In the genomic region with DNA sequence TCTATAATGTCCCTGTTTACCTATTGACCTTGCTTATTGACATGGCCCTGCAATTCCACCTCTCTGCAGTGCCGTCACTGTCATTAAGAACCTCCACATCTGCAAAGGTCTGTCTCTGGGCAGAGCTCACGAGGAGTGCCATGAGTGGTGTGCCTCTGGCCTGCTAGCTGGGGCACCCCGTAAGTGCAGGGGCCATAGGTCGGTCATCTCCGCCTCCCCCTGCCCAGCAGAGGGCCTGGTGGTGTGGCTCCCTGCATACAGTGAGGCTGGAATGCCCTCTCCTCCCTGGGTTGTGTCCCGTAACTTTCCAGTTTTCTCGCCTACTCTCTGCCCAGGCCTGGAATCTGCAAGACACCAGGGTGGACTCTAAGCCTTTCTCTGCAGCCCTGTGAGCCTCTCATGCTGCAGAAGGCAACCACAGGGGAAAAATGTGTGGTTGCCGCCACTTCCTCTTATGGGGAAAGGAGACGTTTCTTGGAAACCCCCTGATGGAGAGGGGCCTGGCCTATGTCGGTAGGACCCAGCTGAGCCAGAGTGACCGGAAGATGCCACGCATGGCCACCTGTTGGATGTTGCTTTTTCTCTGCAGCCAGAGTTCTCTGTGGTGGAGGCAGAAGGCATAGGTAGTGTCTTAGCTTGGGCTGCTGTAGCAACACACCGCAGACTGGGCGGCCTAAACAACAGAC, we compare ENCODE assay signal across 8 cellular contexts. TPM values are rescaled to one million over a fixed set of nuclear protein-coding genes. Genes with fewer than 3 reads are reported as not detected.
DNase-seq lines count a peak whose midpoint lies in the region; ATAC-seq and TF ChIP-seq lines count a peak whose summit lies in the region.

No MANE protein-coding gene starts in this region.

- ATAC-seq in GM19452 (IDR thresholded peaks at IDR 0.05; ENCODE audit: unreplicated experiment), result peak; percentile 64
- ATAC-seq in HG03378 (IDR thresholded peaks at IDR 0.05; ENCODE audit: unreplicated experiment), result peak; percentile 67

- H3K9me3 Mint-ChIP-seq in activated CD4-positive, alpha-beta memory T cell treated with anti-CD3 and anti-CD28 coated beads for 36 hours, result no peaks in the 10 kb centered on the region

- H3K27ac ChIP-seq in neutrophil, result peak overlapping the region; percentile 93

- peaks cover 96 to 97% of the 10 kb centered on the region in 2 experiments for H3K4me1 ChIP-seq in neutrophil (ENCODE audit: control insufficient read depth in 1 of 2, insufficient read depth in 1 of 2, low read depth in 1 of 2, low read length in 1 of 2)

- H3K27me3 ChIP-seq in neutrophil, result no peaks in the 10 kb centered on the region

- POLR2A ChIA-PET in activated CD4-positive, alpha-beta memory T cell treated with anti-CD3 and anti-CD28 coated beads for 36 hours (lab: Charles Lee), result interaction anchor here (0.8 to 9.6 kb wide), 5 partner anchors 13 to 61 kb away, joined by 6 to 123 read pairs (median 16); partner anchors contain the start of genes CYLD and NOD2

- TF ChIP-seq CTCF in neutrophil (IDR thresholded peaks at IDR 0.05), result peak; percentile 35

- intact Hi-C loops in activated CD4-positive, alpha-beta memory T cell treated with anti-CD3 and anti-CD28 coated beads for 36 hours (cut with micrococcal nuclease), result loop anchor here (1.0 to 5.0 kb wide), 5 partner anchors 12 to 532 kb away; partner anchors contain the start of gene TENT4B

- H3K9me3 ChIP-seq in neutrophil, result no peaks in the 10 kb centered on the region

- H3K36me3 ChIP-seq in neutrophil, result peaks cover 9% of the 10 kb centered on the region

- H3K36me3 Mint-ChIP-seq in activated CD4-positive, alpha-beta memory T cell treated with anti-CD3 and anti-CD28 coated beads for 36 hours, result peaks cover 12% of the 10 kb centered on the region

- peak; percentile 68 for DNase-seq in GDM1 (lab: John Stamatoyannopoulos, UW)
- DNase-seq in activated CD4-positive, alpha-beta memory T cell treated with anti-CD3 and anti-CD28 coated beads for 36 hours, result peak; percentile 82
- no peak for DNase-seq in iPS-NIHi11 (ENCODE audit: low spot score)
- no peak for DNase-seq in DMS 273 (lab: John Stamatoyannopoulos, UW; ENCODE audit: unreplicated experiment)
- no peak for DNase-seq in NCI-H526 (lab: John Stamatoyannopoulos, UW)

- peak overlapping the region; percentile 43 for H3K4me3 Mint-ChIP-seq in activated CD4-positive, alpha-beta memory T cell treated with anti-CD3 and anti-CD28 coated beads for 36 hours

- H3K27ac Mint-ChIP-seq in activated CD4-positive, alpha-beta memory T cell treated with anti-CD3 and anti-CD28 coated beads for 36 hours, result peak overlapping the region; percentile 90

- H3K4me3 ChIP-seq in neutrophil (ENCODE audit: low read depth in 1 of 2, low read length in 1 of 2), result peak overlapping the region; percentile 38 to 51

- H3K4me1 Mint-ChIP-seq in activated CD4-positive, alpha-beta memory T cell treated with anti-CD3 and anti-CD28 coated beads for 36 hours (ENCODE audit: low read depth), result peaks cover 67% of the 10 kb centered on the region

- no peaks in the 10 kb centered on the region for H3K27me3 Mint-ChIP-seq in activated CD4-positive, alpha-beta memory T cell treated with anti-CD3 and anti-CD28 coated beads for 36 hours

- CTCF ChIA-PET in activated CD4-positive, alpha-beta memory T cell treated with anti-CD3 and anti-CD28 coated beads for 36 hours (lab: Charles Lee), result interaction anchor here (1.1 to 4.5 kb wide), 10 partner anchors 9 to 123 kb away, joined by 3 to 20 read pairs (median 8); no protein-coding TSS in a partner anchor

RNA-seq across cellular contexts. Expression of gene SNX20, which starts 2.7 kb away (rescaled TPM):
- total RNA-seq in activated CD4-positive, alpha-beta memory T cell treated with anti-CD3 and anti-CD28 coated beads for 36 hours, result 10 to 100 TPM; 55.4 to 56.9 TPM

RNA-seq across cellular contexts. Expression of gene NOD2, which starts 9.6 kb away (rescaled TPM):
- total RNA-seq in activated CD4-positive, alpha-beta memory T cell treated with anti-CD3 and anti-CD28 coated beads for 36 hours, result 10 to 100 TPM; 17.9 to 18.7 TPM

RNA-seq across cellular contexts. Expression of gene CYLD, which starts 58.1 kb away (rescaled TPM):
- 100 to 1,000 TPM; 133 to 135 TPM for total RNA-seq in activated CD4-positive, alpha-beta memory T cell treated with anti-CD3 and anti-CD28 coated beads for 36 hours

Comparison
In these comparisons a context has a peak if more than half of its experiments do, and no peak if none do; other contexts are left out.
1. DNase-seq: peak in GDM1 (single experiment) and activated CD4-positive, alpha-beta memory T cell treated with anti-CD3 and anti-CD28 coated beads for 36 hours (single experiment); none in iPS-NIHi11 (single experiment), DMS 273 (single experiment) and NCI-H526 (0 of 2).